In genomic region chr11:110720646-110721283, GRCh38 we compare ENCODE assay signal across 30 cellular contexts. TPM values are rescaled to one million over a fixed set of nuclear protein-coding genes. Genes with fewer than 3 reads are reported as not detected.
A peak's percentile ranks its signal among the peaks of the same experiment; 100 is the strongest.
DNase-seq lines count a peak whose midpoint lies in the region; ATAC-seq, FAIRE-seq and TF ChIP-seq lines count a peak whose summit lies in the region.
"Had no signal": no experiment of that assay in that cellular context is flagged by ENCODE, and none has a peak within 500 bp of the region (broad histone marks: within the 10 kb centered on the region; RNA-seq: fewer than 3 reads in every experiment).

No MANE protein-coding gene starts in this region.

- in situ Hi-C loops in GM23248 (cut with MboI), result loop anchor here (25.0 kb wide), 2 partner anchors 517 to 717 kb away; partner anchors contain the start of gene POU2AF2

- H2AFZ ChIP-seq in GM23248 (no peak overlapping the region), hepatocyte (no peak overlapping the region)

- H3K4me2 ChIP-seq in GM23248 (ENCODE audit: unreplicated experiment) (no peak overlapping the region), hepatocyte (peak overlapping the region; percentile 50)

- H3F3A ChIP-seq in GM23248 (ENCODE audit: insufficient read depth), result peaks cover 10% of the 10 kb centered on the region

- peak; percentile 48 for ATAC-seq in sciatic nerve
- ATAC-seq: body of pancreas; naive thymus-derived CD4-positive, alpha-beta T cell; psoas muscle; stimulated activated memory B cell treated with anti-CD40 and anti-IgM and Interleukin-4, amounts not matched to agents 10 μg/mL and 1 μg/mL and 100 μg/mL, for 72 hours; T-helper 17 cell had no signal

- H3K9ac ChIP-seq in GM23248, result no peak overlapping the region

- peak; percentile 19 for DNase-seq in GM23248
- peak; percentile 31 for DNase-seq in choroid plexus epithelial cell (ENCODE audit: low read depth)
- no peak for DNase-seq in hepatocyte (ENCODE audit: low spot score)
- no peak for DNase-seq in sciatic nerve (ENCODE audit: low spot score)
- DNase-seq in activated T-cell treated with anti-CD3 and anti-CD28 coated beads for 4 hours, result no peak
- no peak for DNase-seq in substantia nigra (lab: John Stamatoyannopoulos, UW)
- no peak for DNase-seq in amniotic stem cell (lab: John Stamatoyannopoulos, UW)
- no peak for DNase-seq in urothelium cell line (ENCODE audit: low spot score)
- DNase-seq: activated CD4-positive, alpha-beta memory T cell treated with anti-CD3 and anti-CD28 coated beads for 36 hours; activated naive CD4-positive, alpha-beta T cell; body of pancreas; CD4-positive, alpha-beta T cell; cerebellar nuclear complex; DND-41; head of caudate nucleus; HFFc6; naive thymus-derived CD4-positive, alpha-beta T cell; NCI-H1092 treated with DMSO at 0.1 percent for 48 hours; NCI-H187; NCI-H526; NK-92 treated with Interleukin-12 subunit alpha and Interleukin-12 subunit beta, amount 100 ng/mL, for 24 hours; psoas muscle; T-helper 17 cell had no signal

- H3K27me3 ChIP-seq in GM23248 (replicated peaks; ENCODE audit: insufficient read depth), result no peaks in the 10 kb centered on the region
- no peaks in the 10 kb centered on the region for H3K27me3 ChIP-seq in hepatocyte
- H3K27me3 ChIP-seq: body of pancreas had no signal

- no peak for TF ChIP-seq CTCF in choroid plexus epithelial cell (conservative IDR thresholded peaks at IDR 0.05; ENCODE audit: low read depth, low read length)
- TF ChIP-seq CTCF in hepatocyte (IDR thresholded peaks at IDR 0.05; ENCODE audit: poor library complexity), result no peak

- H3K4me3 ChIP-seq in GM23248 (no peak overlapping the region), choroid plexus epithelial cell (ENCODE audit: low read depth, low read length) (no peak overlapping the region), hepatocyte (no peak overlapping the region)
- H3K4me3 ChIP-seq: body of pancreas, psoas muscle had no signal

- peaks cover 12% of the 10 kb centered on the region for H3K4me1 ChIP-seq in GM23248 (ENCODE audit: insufficient read depth)
- peaks cover 2% of the 10 kb centered on the region for H3K4me1 ChIP-seq in hepatocyte (ENCODE audit: insufficient read depth)
- H3K4me1 ChIP-seq: body of pancreas, psoas muscle had no signal

- no peak for FAIRE-seq in urothelium cell line (lab: Jason Lieb, UNC)
- FAIRE-seq: A204.1, endothelial cell of umbilical vein, H1, keratinocyte, TTC549 had no signal

- H4K20me1 ChIP-seq in GM23248 (ENCODE audit: insufficient read depth) (no peaks in the 10 kb centered on the region), hepatocyte (ENCODE audit: insufficient read depth, poor library complexity, severe bottlenecking) (no peaks in the 10 kb centered on the region)

- intact Hi-C loops in sciatic nerve (cut with DNase I), result no loop called here

- whole genome bisulfite sequencing in GM23248 (ENCODE audit: low coverage in 1 of 2, low lambda C conversion rate in 2 of 2, missing lambda C conversion rate in 2 of 2), 2 experiments, result 18 to 30% methylated on average over 3 of the region's 3 CpGs
- 31% methylated on average over 3 of the region's 3 CpGs for WGBS in hepatocyte (ENCODE audit: low lambda C conversion rate, missing lambda C conversion rate)

- no peaks in the 10 kb centered on the region for H3K9me3 ChIP-seq in GM23248 (ENCODE audit: low read depth)
- H3K9me3 ChIP-seq in hepatocyte (ENCODE audit: low read depth), result no peaks in the 10 kb centered on the region
- H3K9me3 ChIP-seq: body of pancreas, psoas muscle had no signal

- H3K27ac ChIP-seq in GM23248 (no peak overlapping the region), hepatocyte (peak overlapping the region; percentile 5), substantia nigra (ENCODE audit: low read depth, low read length, poor library complexity, severe bottlenecking) (no peak overlapping the region)
- H3K27ac ChIP-seq: body of pancreas, psoas muscle had no signal

- H3K9me2 ChIP-seq in GM23248 (ENCODE audit: insufficient read depth) (no peaks in the 10 kb centered on the region), hepatocyte (replicated peaks; ENCODE audit: insufficient read depth) (no peaks in the 10 kb centered on the region)

- H3K36me3 ChIP-seq in GM23248 (ENCODE audit: low read depth), result no peaks in the 10 kb centered on the region
- H3K36me3 ChIP-seq in hepatocyte (replicated peaks; ENCODE audit: insufficient read depth, low read depth), result no peaks in the 10 kb centered on the region

- H3K79me2 ChIP-seq in GM23248 (ENCODE audit: insufficient read depth) (no peaks in the 10 kb centered on the region), hepatocyte (no peaks in the 10 kb centered on the region)

RNA-seq across cellular contexts. Expression of gene ARHGAP20, which starts 8.5 kb away (rescaled TPM):
- total RNA-seq in GM23248 (2014; rRNA removed; shearing (Covaris generic)), result 0.76 and 0.97 TPM in 2 replicates
- polyA plus RNA-seq in GM23248 (2016; fragmentation: Nextera tagmentation; extraction: Ambion mirVana) (0.62 and 0.84 TPM in 2 replicates), hepatocyte (0.79 and 1.3 TPM in 2 replicates)
- total RNA-seq in hepatocyte (2.6 and 4.8 TPM in 2 replicates), sciatic nerve (7.7 TPM)
- total RNA-seq: CD4-positive, alpha-beta T cell; HT-29 had no signal
- polyA plus RNA-seq: keratinocyte; naive thymus-derived CD4-positive, alpha-beta T cell had no signal

Comparison
In these comparisons a context has a peak if more than half of its experiments do, and no peak if none do; other contexts are left out.
1. DNase-seq: peak in GM23248 (single experiment) and choroid plexus epithelial cell (single experiment); none in hepatocyte (single experiment), sciatic nerve (single experiment), activated T-cell treated with anti-CD3 and anti-CD28 coated beads for 4 hours (single experiment), substantia nigra (0 of 49), amniotic stem cell (single experiment) and urothelium cell line (single experiment).